In the genomic region with DNA sequence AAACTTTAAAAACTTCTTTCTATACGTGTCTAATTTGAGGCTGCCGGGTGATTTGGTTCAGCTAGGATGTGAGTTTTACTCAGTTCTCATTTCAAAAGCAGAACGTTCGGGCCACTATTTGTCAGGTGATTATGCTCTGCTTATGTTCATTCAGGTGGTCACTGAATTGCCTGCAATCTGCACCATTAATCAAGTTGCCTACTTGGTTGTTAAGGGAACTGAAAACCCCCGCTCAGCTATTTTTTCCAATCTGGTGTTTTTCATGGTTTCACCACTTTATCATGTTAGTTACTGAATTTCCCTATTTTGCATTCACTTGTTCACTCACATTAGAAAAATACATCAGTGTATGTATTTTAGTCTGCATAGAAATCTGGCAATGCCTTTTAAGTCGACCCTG, we compare ENCODE assay signal across 12 cellular contexts.
DNase-seq lines count a peak whose midpoint lies in the region; ATAC-seq, FAIRE-seq and TF ChIP-seq lines count a peak whose summit lies in the region.
"Had no signal": no experiment of that assay in that cellular context is flagged by ENCODE, and none has a peak within 500 bp of the region (broad histone marks: within the 10 kb centered on the region; RNA-seq: fewer than 3 reads in every experiment).

No MANE protein-coding gene starts in this region.

- intact Hi-C loops in PC-9 (cut with micrococcal nuclease; ENCODE audit: unreplicated experiment): no loop called here

- no peaks in the 10 kb centered on the region for H3K9me2 ChIP-seq in PC-9 (ENCODE audit: insufficient read depth)

- CTCF ChIA-PET in PC-9 (lab: Charles Lee): no interaction called here

- no peak overlapping the region for H3K4me3 ChIP-seq in PC-9
- H3K4me3 ChIP-seq: A549 had no signal

- H4K20me1 ChIP-seq in PC-9 (ENCODE audit: insufficient read depth): no peaks in the 10 kb centered on the region

- no peaks in the 10 kb centered on the region for H3K36me3 ChIP-seq in PC-9 (ENCODE audit: low read depth)

- POLR2A ChIA-PET in PC-9 (lab: Charles Lee; ENCODE audit: unreplicated experiment): no interaction called here

- H3K4me1 ChIP-seq in PC-9 (replicated peaks; ENCODE audit: insufficient read depth): no peaks in the 10 kb centered on the region
- H3K4me1 ChIP-seq: A549 had no signal

- H3F3A ChIP-seq in PC-9 (ENCODE audit: insufficient read depth, low read depth): no peaks in the 10 kb centered on the region

- H3K27ac ChIP-seq in PC-9: no peak overlapping the region
- H3K27ac ChIP-seq: A549 had no signal

- peak; percentile 96 for ATAC-seq in GM19328 (IDR thresholded peaks at IDR 0.05; ENCODE audit: unreplicated experiment)
- ATAC-seq in HG02840 (IDR thresholded peaks at IDR 0.05; ENCODE audit: low FRiP score, unreplicated experiment): peak; percentile 98
- ATAC-seq in HG03565 (IDR thresholded peaks at IDR 0.05; ENCODE audit: unreplicated experiment): peak; percentile 98
- ATAC-seq: A549 had no signal

- BruUV-seq in PC-9 (replicated peaks; lab: Mats Ljungman, UMichigan): no TSS peak

- H2AFZ ChIP-seq in PC-9: no peak overlapping the region

- H3K79me2 ChIP-seq in PC-9 (ENCODE audit: low read depth): no peaks in the 10 kb centered on the region

- H3K27me3 ChIP-seq in PC-9 (ENCODE audit: insufficient read depth, low read depth): no peaks in the 10 kb centered on the region

- H3K9me3 ChIP-seq in PC-9 (ENCODE audit: insufficient read depth, low read depth): peaks cover 3% of the 10 kb centered on the region; the same call in 1 of the 2 replicates
- H3K9me3 ChIP-seq: A549 had no signal

- no peak for DNase-seq in D721Med (ENCODE audit: insufficient read length, low spot score)
- no peak for DNase-seq in activated CD4-positive, alpha-beta T cell treated with anti-CD3 and anti-CD28 coated beads for 48 hours
- DNase-seq in T-helper 9 cell: no peak
- DNase-seq in SHP77 (lab: John Stamatoyannopoulos, UW): no peak
- no peak for DNase-seq in PC-9
- DNase-seq: NCI-H2107, SW 1271 had no signal

- H3K4me2 ChIP-seq in PC-9: no peak overlapping the region
- H3K4me2 ChIP-seq: A549 had no signal

- TF ChIP-seq CTCF in D721Med (IDR thresholded peaks at IDR 0.05; ENCODE audit: insufficient read depth, missing control alignments) (no peak), PC-9 (conservative IDR thresholded peaks at IDR 0.05) (no peak)

- FAIRE-seq in D721Med (lab: Jason Lieb, UNC): peak; percentile 84
- FAIRE-seq: A549, frontal cortex had no signal
